15 cellular contexts compared by ENCODE assay signal in the genomic region with DNA sequence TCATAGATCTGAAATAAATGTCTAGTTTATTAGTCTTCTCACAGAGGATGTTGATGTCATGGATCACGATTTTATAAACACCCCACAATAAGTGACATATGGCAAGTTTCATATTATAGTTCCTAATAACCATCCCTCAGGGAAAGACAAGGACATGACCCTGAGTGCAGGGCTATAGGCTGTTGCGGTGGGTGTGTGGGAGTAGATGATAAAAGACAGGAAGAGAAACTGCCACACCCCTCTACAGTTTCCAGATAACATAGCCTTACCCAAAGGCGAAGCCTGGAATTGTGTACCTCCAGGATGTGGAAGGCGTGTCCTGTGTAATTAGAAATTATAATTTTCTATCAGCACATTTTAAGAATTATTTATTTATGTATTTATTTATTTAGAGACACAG. TPM values are rescaled to one million over a fixed set of nuclear protein-coding genes. Genes with fewer than 3 reads are reported as not detected.
DNase-seq lines count a peak whose midpoint lies in the region; ATAC-seq, FAIRE-seq and TF ChIP-seq lines count a peak whose summit lies in the region.
"Had no signal": no experiment of that assay in that cellular context is flagged by ENCODE, and none has a peak within 500 bp of the region (broad histone marks: within the 10 kb centered on the region; RNA-seq: fewer than 3 reads in every experiment).

No MANE protein-coding gene starts in this region.

- POLR2A ChIA-PET in HepG2 (lab: Yijun Ruan, JAX): interaction anchor here (1.5 kb wide), 1 partner anchor 17 kb away, joined by 4 read pairs; no protein-coding TSS in a partner anchor

- peaks cover 25 to 51% of the 10 kb centered on the region in 2 donors for H3K4me1 Mint-ChIP-seq in stimulated activated naive B cell treated with anti-CD40 and anti-IgM and Interleukin-4, amounts not matched to agents 10 μg/mL and 1 μg/mL and 100 μg/mL, for 72 hours

- no peak overlapping the region for H3K27ac Mint-ChIP-seq in stimulated activated naive B cell treated with anti-CD40 and anti-IgM and Interleukin-4, amounts not matched to agents 10 μg/mL and 1 μg/mL and 100 μg/mL, for 72 hours
- H3K27ac Mint-ChIP-seq: activated naive CD8-positive, alpha-beta T cell treated with anti-CD3 and anti-CD28 coated beads, Interleukin-2, amount 50 U/mL, for 24 hours had no signal

- no TSS peak for BruUV-seq in HepG2 (replicated peaks; lab: Mats Ljungman, UMichigan)

- H2AFZ ChIP-seq in HepG2 (ENCODE audit: low read length): no peak overlapping the region

- H3K79me2 ChIP-seq in HepG2 (ENCODE audit: insufficient read depth, low read length): peaks cover 22% of the 10 kb centered on the region

- peaks cover 0 to 1% of the 10 kb centered on the region in 2 donors for H3K36me3 Mint-ChIP-seq in stimulated activated naive B cell treated with anti-CD40 and anti-IgM and Interleukin-4, amounts not matched to agents 10 μg/mL and 1 μg/mL and 100 μg/mL, for 72 hours

- H3K4me1 ChIP-seq in HepG2 (ENCODE audit: insufficient read depth, low read length) (peaks cover 32% of the 10 kb centered on the region), right lobe of liver (peaks cover 0 to 14% (median 0%) of the 10 kb centered on the region in 4 donors)
- H3K4me1 ChIP-seq: testis had no signal

- 0 out of 5 replicates have a peak, but pooled peaks cover 0 to 2% of the 10 kb centered on the region in 2 experiments for H3K36me3 ChIP-seq in HepG2 (replicated peaks in 1 of 2; ENCODE audit: control insufficient read depth in 1 of 2, insufficient read depth in 2 of 2, low read length in 2 of 2)
- no peaks in the 10 kb centered on the region for H3K36me3 ChIP-seq in right lobe of liver
- H3K36me3 ChIP-seq in bronchial epithelial cell (ENCODE audit: control insufficient read depth, insufficient read depth, low read length): no peaks in the 10 kb centered on the region
- H3K36me3 ChIP-seq: gastrocnemius medialis had no signal

- 50% methylated on average over 4 of the region's 4 CpGs for WGBS in HepG2 (ENCODE audit: low lambda C conversion rate)
- 43% methylated on average over 4 of the region's 4 CpGs for WGBS in right lobe of liver (ENCODE audit: insufficient coverage, low coverage, low lambda C conversion rate, missing lambda C conversion rate)

- intact Hi-C loops in HepG2 (cut with micrococcal nuclease; ENCODE audit: unreplicated experiment) (loop anchor here (5.0 to 10.0 kb wide), 4 partner anchors 69 to 566 kb away; no protein-coding TSS in a partner anchor), right lobe of liver (cut with DNase I) (loop anchor here in 1 of 2 donors (10.0 kb wide), 1 partner anchor 83 kb away; no protein-coding TSS in a partner anchor)

- no peak overlapping the region for H3K4me2 ChIP-seq in HepG2 (ENCODE audit: low read depth, low read length)

- H3K27ac ChIP-seq in HepG2 (ENCODE audit: extremely low read length, insufficient read depth, low read length) (no peak overlapping the region), right lobe of liver (no peak overlapping the region)
- H3K27ac ChIP-seq: gastrocnemius medialis, testis had no signal

- ATAC-seq in HepG2: no peak
- ATAC-seq in right lobe of liver: no peak
- ATAC-seq in stimulated activated naive B cell treated with anti-CD40 and anti-IgM and Interleukin-4, amounts not matched to agents 10 μg/mL and 1 μg/mL and 100 μg/mL, for 72 hours (replicated peaks): no peak
- ATAC-seq in HG02981 (IDR thresholded peaks at IDR 0.05; ENCODE audit: unreplicated experiment): no peak
- ATAC-seq in HG02763 (IDR thresholded peaks at IDR 0.05; ENCODE audit: unreplicated experiment): no peak
- ATAC-seq: activated CD4-positive, CD25-positive, alpha-beta regulatory T cell treated with anti-CD3 and anti-CD28 coated beads, Interleukin-2, amount 50 U/mL, for 24 hours; activated naive CD8-positive, alpha-beta T cell treated with anti-CD3 and anti-CD28 coated beads, Interleukin-2, amount 50 U/mL, for 24 hours; gastrocnemius medialis; HCT116 had no signal

- DNase-seq in HepG2 (ENCODE audit: low spot score): peak; percentile 27
- no peak for DNase-seq in right lobe of liver
- DNase-seq in NCI-H2171 (lab: John Stamatoyannopoulos, UW): peak; percentile 55
- peak; percentile 38 for DNase-seq in bronchial epithelial cell (ENCODE audit: low read depth)
- no peak for DNase-seq in stimulated activated naive B cell treated with anti-CD40 and anti-IgM and Interleukin-4, amounts not matched to agents 10 μg/mL and 1 μg/mL and 100 μg/mL, for 72 hours
- DNase-seq in NCI-H2227 treated with DMSO at 0.1 percent for 48 hours (lab: John Stamatoyannopoulos, UW): no peak
- DNase-seq: activated naive CD8-positive, alpha-beta T cell treated with anti-CD3 and anti-CD28 coated beads, Interleukin-2, amount 50 U/mL, for 24 hours; gastrocnemius medialis; midbrain; testis had no signal

- TF ChIP-seq RAD21 in HepG2 (CRISPR knock-in tag; IDR thresholded peaks at IDR 0.05): no peak

- in situ Hi-C loops in HepG2 (cut with HindIII; ENCODE audit: extremely low pct_ligation_motif_present, low pct_unique_long_range_greater_than_20kb): no loop called here

- TF ChIP-seq CTCF in HepG2 (CRISPR knock-in tag; IDR thresholded peaks at IDR 0.05) (no peak), right lobe of liver (IDR thresholded peaks at IDR 0.05) (no peak), bronchial epithelial cell (IDR thresholded peaks at IDR 0.05; ENCODE audit: insufficient read depth, low read length, severe bottlenecking) (no peak)

- TF ChIP-seq EP300 in HepG2 (IDR thresholded peaks at IDR 0.05; ENCODE audit: low read depth in 2 of 2, low read length in 2 of 2) (no peak), HepG2 (CRISPR knock-in tag; IDR thresholded peaks at IDR 0.05; ENCODE audit: borderline replicate concordance) (no peak)

- H3K27me3 Mint-ChIP-seq in stimulated activated naive B cell treated with anti-CD40 and anti-IgM and Interleukin-4, amounts not matched to agents 10 μg/mL and 1 μg/mL and 100 μg/mL, for 72 hours: no peaks in the 10 kb centered on the region

- TF ChIP-seq POLR2A in HepG2 (IDR thresholded peaks at IDR 0.05; ENCODE audit: insufficient read depth in 1 of 2, low read depth in 2 of 2, low read length in 2 of 2): no peak
- TF ChIP-seq POLR2A in right lobe of liver (IDR thresholded peaks at IDR 0.05): no peak

- H3K9me3 ChIP-seq in HepG2 (ENCODE audit: low read length) (no peaks in the 10 kb centered on the region), right lobe of liver (no peaks in the 10 kb centered on the region)
- H3K9me3 ChIP-seq: gastrocnemius medialis, testis had no signal

- H4K20me1 ChIP-seq in HepG2 (ENCODE audit: insufficient read depth, low read length): peaks cover 6% of the 10 kb centered on the region; the same call in 1 of the 2 replicates

- no peak overlapping the region for H3K9ac ChIP-seq in HepG2 (ENCODE audit: insufficient read depth, low read depth, low read length)

- FAIRE-seq in HepG2 (lab: Jason Lieb, UNC): no peak
- no peak for FAIRE-seq in bronchial epithelial cell (lab: Jason Lieb, UNC)
- FAIRE-seq: islet of Langerhans had no signal

- peak overlapping the region; percentile 36 to 42 for H3K4me3 Mint-ChIP-seq in stimulated activated naive B cell treated with anti-CD40 and anti-IgM and Interleukin-4, amounts not matched to agents 10 μg/mL and 1 μg/mL and 100 μg/mL, for 72 hours
- H3K4me3 Mint-ChIP-seq: activated naive CD8-positive, alpha-beta T cell treated with anti-CD3 and anti-CD28 coated beads, Interleukin-2, amount 50 U/mL, for 24 hours had no signal

- H3K27me3 ChIP-seq in HepG2 (ENCODE audit: control insufficient read depth in 1 of 2, insufficient read depth in 2 of 2, low read length in 2 of 2) (no peaks in the 10 kb centered on the region; a peak in 1 of 5 replicates), right lobe of liver (no peaks in the 10 kb centered on the region), bronchial epithelial cell (ENCODE audit: control insufficient read depth, insufficient read depth, low read length) (no peaks in the 10 kb centered on the region)
- H3K27me3 ChIP-seq: testis had no signal

- no peaks in the 10 kb centered on the region for H3K9me3 Mint-ChIP-seq in stimulated activated naive B cell treated with anti-CD40 and anti-IgM and Interleukin-4, amounts not matched to agents 10 μg/mL and 1 μg/mL and 100 μg/mL, for 72 hours
- H3K9me3 Mint-ChIP-seq: activated naive CD8-positive, alpha-beta T cell treated with anti-CD3 and anti-CD28 coated beads, Interleukin-2, amount 50 U/mL, for 24 hours had no signal

- H3K4me3 ChIP-seq in HepG2 (replicated peaks in 1 of 3; ENCODE audit: insufficient read depth in 1 of 3, low read depth in 2 of 3, low read length in 3 of 3): no peak overlapping the region
- no peak overlapping the region for H3K4me3 ChIP-seq in right lobe of liver
- H3K4me3 ChIP-seq in bronchial epithelial cell (ENCODE audit: low read depth, low read length): no peak overlapping the region
- H3K4me3 ChIP-seq: gastrocnemius medialis, testis had no signal

- CTCF ChIA-PET in HepG2 (lab: Yijun Ruan, JAX; ENCODE audit: low intra/inter-chr PET ratio, low total read pairs): no interaction called here

TF ChIP-seq in HepG2, 621 proteins besides CTCF, POLR2A, EP300 and RAD21 (continues in another document):
- 0 out of 2 replicates have a peak, but pooled peaks have one; percentile 18 for TF ChIP-seq SAP130 (CRISPR knock-in tag; IDR thresholded peaks at IDR 0.05; ENCODE audit: low read depth)

RNA-seq across cellular contexts. Expression of a gene that starts 2.4 kb away (rescaled TPM):
- total RNA-seq in HepG2 (2016; rRNA removed; fragmentation: Illumina TruSeq; extraction: Trizol) (155 and 168 TPM in 2 replicates), right lobe of liver (10 to 100 TPM; 21.5 to 41.0 (median 33.2) TPM), bronchial epithelial cell (11.3 and 14.2 TPM in 2 replicates)
- total RNA-seq in HepG2 (2016; cell fraction: cytosol; rRNA removed; fragmentation: Illumina TruSeq; extraction: Trizol; ENCODE audit: low read depth): 227 and 244 TPM in 2 replicates
- total RNA-seq in HepG2 (2016; cell fraction: insoluble cytoplasmic fraction; rRNA removed; fragmentation: Illumina TruSeq; extraction: Trizol): 149 and 168 TPM in 2 replicates
- 283 and 312 TPM in 2 replicates for total RNA-seq in HepG2 (2016; cell fraction: membrane; rRNA removed; fragmentation: Illumina TruSeq; extraction: Trizol)
- 149 and 177 TPM in 2 replicates for total RNA-seq in HepG2 (2016; cell fraction: nucleus; rRNA removed; fragmentation: Illumina TruSeq; extraction: Trizol)
- polyA plus RNA-seq in HepG2 (2011; rRNA removed): 390 and 395 TPM in 2 replicates
- polyA plus RNA-seq in HepG2 (2011; cell fraction: cytosol; rRNA removed): 327 and 388 TPM in 2 replicates
- polyA plus RNA-seq in HepG2 (2011; cell fraction: nucleus; rRNA removed): 350 and 369 TPM in 2 replicates
- polyA plus RNA-seq in HepG2 (2012): 315 and 342 TPM in 2 replicates
- polyA plus RNA-seq in HepG2 (2016; cell fraction: cytosol; fragmentation: Illumina TruSeq; extraction: Trizol; ENCODE audit: low read depth): 321 and 361 TPM in 2 replicates
- polyA plus RNA-seq in HepG2 (2016; cell fraction: insoluble cytoplasmic fraction; fragmentation: Illumina TruSeq; extraction: Trizol; ENCODE audit: low read depth): 177 and 180 TPM in 2 replicates
- 294 and 314 TPM in 2 replicates for polyA plus RNA-seq in HepG2 (2016; cell fraction: membrane; fragmentation: Illumina TruSeq; extraction: Trizol; ENCODE audit: low read depth)
- 244 and 256 TPM in 2 replicates for polyA plus RNA-seq in HepG2 (2016; cell fraction: nucleus; fragmentation: Illumina TruSeq; extraction: Trizol; ENCODE audit: insufficient read depth, low read depth)
- polyA minus RNA-seq in HepG2 (2011; rRNA and poly(A)+ RNA removed; ENCODE audit: low replicate concordance): 51.4 and 283 TPM in 2 replicates
- 167 and 173 TPM in 2 replicates for polyA minus RNA-seq in HepG2 (2011; cell fraction: cytosol; rRNA and poly(A)+ RNA removed)
- 477 and 524 TPM in 2 replicates for polyA minus RNA-seq in HepG2 (2011; cell fraction: nucleus; rRNA and poly(A)+ RNA removed)

Comparison
In these comparisons a context has a peak if more than half of its experiments do, and no peak if none do; other contexts are left out.
1. DNase-seq: peak in HepG2 (single experiment), NCI-H2171 (single experiment) and bronchial epithelial cell (single experiment); none in right lobe of liver (0 of 3), stimulated activated naive B cell treated with anti-CD40 and anti-IgM and Interleukin-4, amounts not matched to agents 10 μg/mL and 1 μg/mL and 100 μg/mL, for 72 hours (single experiment) and NCI-H2227 treated with DMSO at 0.1 percent for 48 hours (single experiment).